Comparison of ENCODE assay signal across 16 cellular contexts in the genomic region with DNA sequence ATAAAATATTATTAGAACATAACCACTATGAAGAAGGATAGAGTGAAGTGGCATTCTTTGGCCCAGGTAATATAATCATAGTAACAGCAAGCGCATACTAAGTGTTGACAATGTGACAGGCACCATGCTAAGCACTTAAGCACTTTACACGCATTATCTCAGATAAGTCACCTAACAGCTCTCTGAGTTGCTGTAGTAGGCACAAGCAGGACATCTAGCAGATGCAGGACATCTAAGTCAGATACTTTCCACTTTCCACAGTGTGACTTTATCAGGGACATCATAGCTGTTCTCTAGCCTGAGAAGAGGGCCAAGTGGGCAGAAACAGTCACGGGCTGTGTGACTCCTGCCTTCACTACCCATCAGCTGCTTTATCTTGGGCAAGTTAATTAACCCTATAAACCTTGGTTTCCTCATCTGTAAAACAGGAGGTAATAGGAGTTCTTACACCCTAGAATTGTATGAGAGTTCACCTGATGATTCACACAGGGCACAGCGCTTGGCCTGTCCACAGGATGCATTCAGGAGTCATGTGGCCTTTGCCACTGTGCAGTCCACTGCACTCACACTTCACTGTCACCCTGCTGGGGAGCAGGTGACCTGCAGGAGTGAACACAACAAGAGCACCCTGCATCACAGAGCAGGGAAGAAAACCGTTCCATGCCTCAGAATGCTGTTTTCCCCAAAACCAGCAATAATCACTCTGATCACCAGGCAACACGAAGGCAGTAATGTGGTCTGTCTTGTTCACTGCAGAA. TPM values are rescaled to one million over a fixed set of nuclear protein-coding genes. Genes with fewer than 3 reads are reported as not detected.
"Had no signal": no experiment of that assay in that cellular context is flagged by ENCODE, and none has a peak within 500 bp of the region (broad histone marks: within the 10 kb centered on the region; RNA-seq: fewer than 3 reads in every experiment).

No MANE protein-coding gene starts in this region.

- H3K27me3 ChIP-seq: colonic mucosa, stomach, thyroid gland had no signal

- H3K4me3 ChIP-seq: colonic mucosa, stomach, thyroid gland had no signal

- H3K27ac ChIP-seq: colonic mucosa, epithelial cell of prostate, stomach, thyroid gland, VCaP had no signal

- H3K9me3 ChIP-seq: colonic mucosa, stomach, thyroid gland had no signal

- H3K4me3 Mint-ChIP-seq: activated CD8-positive, alpha-beta T cell treated with anti-CD3 and anti-CD28 coated beads, Interleukin-2, amount 10 ng/mL, durations not matched to agents 7 days and 5 days; activated naive CD4-positive, alpha-beta T cell treated with anti-CD3 and anti-CD28 coated beads for 36 hours; immature natural killer cell; T-cell had no signal

- H3K9me3 Mint-ChIP-seq: activated naive CD4-positive, alpha-beta T cell treated with anti-CD3 and anti-CD28 coated beads for 36 hours; immature natural killer cell; T-cell had no signal

- DNase-seq: activated CD4-positive, alpha-beta T cell treated with anti-CD3 and anti-CD28 coated beads for 4 hours; activated CD8-positive, alpha-beta memory T cell treated with anti-CD3 and anti-CD28 coated beads, Interleukin-2, amount 50 U/mL, for 48 hours; activated CD8-positive, alpha-beta T cell treated with anti-CD3 and anti-CD28 coated beads, Interleukin-2, amount 10 ng/mL, durations not matched to agents 7 days and 5 days; activated naive CD4-positive, alpha-beta T cell treated with anti-CD3 and anti-CD28 coated beads for 36 hours; caudate nucleus; colonic mucosa; effector memory CD4-positive, alpha-beta T cell; immature natural killer cell; mesenchymal stem cell; stimulated activated CD4-positive, alpha-beta T cell treated with anti-CD3 and anti-CD28 coated beads, Interleukin-2, amount 100 ng/mL, for 48 hours; stomach; T-cell; thyroid gland had no signal

- ATAC-seq: activated CD8-positive, alpha-beta T cell treated with anti-CD3 and anti-CD28 coated beads, Interleukin-2, amount 10 ng/mL, durations not matched to agents 7 days and 5 days; left lobe of liver; T-cell had no signal

- H3K27ac Mint-ChIP-seq: activated CD8-positive, alpha-beta T cell treated with anti-CD3 and anti-CD28 coated beads, Interleukin-2, amount 10 ng/mL, durations not matched to agents 7 days and 5 days; activated naive CD4-positive, alpha-beta T cell treated with anti-CD3 and anti-CD28 coated beads for 36 hours; immature natural killer cell; T-cell had no signal

- H3K36me3 ChIP-seq: colonic mucosa, thyroid gland had no signal

- H3K27me3 Mint-ChIP-seq: T-cell had no signal

RNA-seq across cellular contexts. Expression of gene CH25H, which starts 32.0 kb away (rescaled TPM):
- total RNA-seq: activated CD8-positive, alpha-beta T cell treated with anti-CD3 and anti-CD28 coated beads, Interleukin-2, amount 10 ng/mL, durations not matched to agents 7 days and 5 days had no signal
